Comparison of ENCODE assay signal across 1 cellular context in genomic region chr9:87147803-87148202, GRCh38.
TF ChIP-seq lines count a peak whose summit lies in the region.

No MANE protein-coding gene starts in this region.

TF ChIP-seq in SK-N-SH, 30 proteins besides CTCF, POLR2A, EP300 and RAD21 (continued from another document):
- TF ChIP-seq, protein P1, sequence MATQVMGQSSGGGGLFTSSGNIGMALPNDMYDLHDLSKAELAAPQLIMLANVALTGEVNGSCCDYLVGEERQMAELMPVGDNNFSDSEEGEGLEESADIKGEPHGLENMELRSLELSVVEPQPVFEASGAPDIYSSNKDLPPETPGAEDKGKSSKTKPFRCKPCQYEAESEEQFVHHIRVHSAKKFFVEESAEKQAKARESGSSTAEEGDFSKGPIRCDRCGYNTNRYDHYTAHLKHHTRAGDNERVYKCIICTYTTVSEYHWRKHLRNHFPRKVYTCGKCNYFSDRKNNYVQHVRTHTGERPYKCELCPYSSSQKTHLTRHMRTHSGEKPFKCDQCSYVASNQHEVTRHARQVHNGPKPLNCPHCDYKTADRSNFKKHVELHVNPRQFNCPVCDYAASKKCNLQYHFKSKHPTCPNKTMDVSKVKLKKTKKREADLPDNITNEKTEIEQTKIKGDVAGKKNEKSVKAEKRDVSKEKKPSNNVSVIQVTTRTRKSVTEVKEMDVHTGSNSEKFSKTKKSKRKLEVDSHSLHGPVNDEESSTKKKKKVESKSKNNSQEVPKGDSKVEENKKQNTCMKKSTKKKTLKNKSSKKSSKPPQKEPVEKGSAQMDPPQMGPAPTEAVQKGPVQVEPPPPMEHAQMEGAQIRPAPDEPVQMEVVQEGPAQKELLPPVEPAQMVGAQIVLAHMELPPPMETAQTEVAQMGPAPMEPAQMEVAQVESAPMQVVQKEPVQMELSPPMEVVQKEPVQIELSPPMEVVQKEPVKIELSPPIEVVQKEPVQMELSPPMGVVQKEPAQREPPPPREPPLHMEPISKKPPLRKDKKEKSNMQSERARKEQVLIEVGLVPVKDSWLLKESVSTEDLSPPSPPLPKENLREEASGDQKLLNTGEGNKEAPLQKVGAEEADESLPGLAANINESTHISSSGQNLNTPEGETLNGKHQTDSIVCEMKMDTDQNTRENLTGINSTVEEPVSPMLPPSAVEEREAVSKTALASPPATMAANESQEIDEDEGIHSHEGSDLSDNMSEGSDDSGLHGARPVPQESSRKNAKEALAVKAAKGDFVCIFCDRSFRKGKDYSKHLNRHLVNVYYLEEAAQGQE (IDR thresholded peaks at IDR 0.05; ENCODE audit: low read depth, low read length), result no peak
- TF ChIP-seq RCOR1 (IDR thresholded peaks at IDR 0.05; ENCODE audit: low read length) (no peak), TCF12 (IDR thresholded peaks at IDR 0.05) (no peak), POLR2AphosphoS5 (IDR thresholded peaks at IDR 0.05; ENCODE audit: low read depth, low read length) (no peak)
